1 cellular context compared by ENCODE assay signal in genomic region chr16:56356276-56357241, GRCh38.
TF ChIP-seq lines count a peak whose summit lies in the region.

No MANE protein-coding gene starts in this region.

TF ChIP-seq in HepG2, 621 proteins besides CTCF, POLR2A, EP300 and RAD21 (continued from another document and continues in another):
- no peak for TF ChIP-seq ZMAT3 (CRISPR knock-in tag; conservative IDR thresholded peaks at IDR 0.05)
- TF ChIP-seq ZNF891 (CRISPR knock-in tag; IDR thresholded peaks at IDR 0.05), result peak; percentile 92
- TF ChIP-seq ZNF142 (CRISPR knock-in tag; IDR thresholded peaks at IDR 0.05), result peak; percentile 75
- TF ChIP-seq UBTF (CRISPR knock-in tag; IDR thresholded peaks at IDR 0.05), result peak; percentile 97
- peak; percentile 74 for TF ChIP-seq ZNF407 (CRISPR knock-in tag; IDR thresholded peaks at IDR 0.05; ENCODE audit: not compliant biosample characterization)
- no peak for TF ChIP-seq NR2F2 (IDR thresholded peaks at IDR 0.05; ENCODE audit: borderline replicate concordance, low read depth)
- TF ChIP-seq ZNF235 (CRISPR knock-in tag; IDR thresholded peaks at IDR 0.05; ENCODE audit: borderline replicate concordance), result no peak
- TF ChIP-seq FOXO1 (CRISPR knock-in tag; IDR thresholded peaks at IDR 0.05), result peak; percentile 56; the same call in 1 of the 2 replicates
- TF ChIP-seq MTF1 (CRISPR knock-in tag; IDR thresholded peaks at IDR 0.05), result no peak; the same call in 1 of the 2 replicates
- TF ChIP-seq ZNF281 (CRISPR knock-in tag; IDR thresholded peaks at IDR 0.05; ENCODE audit: borderline replicate concordance), result peak; percentile 84
- TF ChIP-seq ZNF280D (CRISPR knock-in tag; IDR thresholded peaks at IDR 0.05), result peak; percentile 72; the same call in 1 of the 2 replicates
- TF ChIP-seq PLRG1 (conservative IDR thresholded peaks at IDR 0.05), result no peak
- TF ChIP-seq HMGXB3 (CRISPR knock-in tag; IDR thresholded peaks at IDR 0.05; ENCODE audit: borderline replicate concordance), result no peak
- peak; percentile 85; the same call in 1 of the 2 replicates for TF ChIP-seq ZNF230 (CRISPR knock-in tag; IDR thresholded peaks at IDR 0.05)
- TF ChIP-seq BRF2 (CRISPR knock-in tag; IDR thresholded peaks at IDR 0.05), result 0 out of 2 replicates have a peak, but pooled peaks have one; percentile 32
- no peak for TF ChIP-seq HOXA7 (CRISPR knock-in tag; IDR thresholded peaks at IDR 0.05)
